Comparison of ENCODE assay signal across 21 cellular contexts in genomic region chr6:104286641-104287040, GRCh38.
DNase-seq lines count a peak whose midpoint lies in the region; TF ChIP-seq lines count a peak whose summit lies in the region.
"Had no signal": no experiment of that assay in that cellular context is flagged by ENCODE, and none has a peak within 500 bp of the region (broad histone marks: within the 10 kb centered on the region; RNA-seq: fewer than 3 reads in every experiment).

No MANE protein-coding gene starts in this region.

- H3K79me1 ChIP-seq in neuronal stem cell (ENCODE audit: low read depth, low read length) = no peaks in the 10 kb centered on the region

- WGBS in neuronal stem cell (ENCODE audit: extremely low coverage in 2 of 2, insufficient read length in 2 of 2, insufficient replicate concordance in 1 of 2), 2 donors = no CpG with 5 or more reads among the region's 1 CpG

- H3K9me3 Mint-ChIP-seq in nephron progenitor cell = no peaks in the 10 kb centered on the region
- H3K9me3 Mint-ChIP-seq: CD4-positive, alpha-beta T cell had no signal

- H4K8ac ChIP-seq in neuronal stem cell (ENCODE audit: low read depth, low read length) = no peak overlapping the region

- no peak overlapping the region for H3K4ac ChIP-seq in neuronal stem cell (ENCODE audit: low read length)

- no peak overlapping the region for H2AK5ac ChIP-seq in neuronal stem cell (ENCODE audit: low read depth, low read length)

- no peak overlapping the region for H2AFZ ChIP-seq in neuronal stem cell (ENCODE audit: low read length)

- no peak overlapping the region for H3K27ac ChIP-seq in neuronal stem cell (replicated peaks; ENCODE audit: low read length)
- H3K27ac ChIP-seq: 22Rv1, A549, C4-2B, HL-60 had no signal

- H2BK15ac ChIP-seq in neuronal stem cell (ENCODE audit: low read length) = no peak overlapping the region

- no peaks in the 10 kb centered on the region for H3K36me3 ChIP-seq in neuronal stem cell (replicated peaks in 1 of 2; ENCODE audit: control insufficient read depth in 2 of 2, insufficient read depth in 2 of 2, low read length in 2 of 2)

- H3K4me1 Mint-ChIP-seq in nephron progenitor cell = no peaks in the 10 kb centered on the region

- no peak overlapping the region for H3K23ac ChIP-seq in neuronal stem cell (ENCODE audit: low read depth, low read length, poor library complexity)

- TF ChIP-seq CTCF in nephron progenitor cell (IDR thresholded peaks at IDR 0.05) = no peak

- H3K18ac ChIP-seq in neuronal stem cell (ENCODE audit: low read length) = no peak overlapping the region

- no peak overlapping the region for H2BK120ac ChIP-seq in neuronal stem cell (ENCODE audit: low read depth, low read length)

- no peak overlapping the region for H3K4me3 Mint-ChIP-seq in nephron progenitor cell
- H3K4me3 Mint-ChIP-seq: CD4-positive, alpha-beta T cell; HFFc6 had no signal

- H3K14ac ChIP-seq in neuronal stem cell (ENCODE audit: low read length) = no peak overlapping the region

- H3K4me1 ChIP-seq in neuronal stem cell (ENCODE audit: control insufficient read depth in 2 of 2, insufficient read depth in 1 of 2, low read depth in 1 of 2, low read length in 2 of 2) = no peaks in the 10 kb centered on the region
- H3K4me1 ChIP-seq: A549 had no signal

- no peaks in the 10 kb centered on the region for H3K36me3 Mint-ChIP-seq in nephron progenitor cell (ENCODE audit: low read depth)

- no peaks in the 10 kb centered on the region for H3K9me3 ChIP-seq in neuronal stem cell (replicated peaks in 1 of 2; ENCODE audit: control insufficient read depth in 2 of 2, insufficient read depth in 1 of 2, low read depth in 1 of 2, low read length in 2 of 2)
- H3K9me3 ChIP-seq: A549 had no signal

- no peak overlapping the region for H2BK5ac ChIP-seq in neuronal stem cell (ENCODE audit: low read length)

- no peak overlapping the region for H3K4me2 ChIP-seq in neuronal stem cell (ENCODE audit: insufficient read depth, low read length, poor library complexity, severe bottlenecking)
- H3K4me2 ChIP-seq: A549 had no signal

- no peak overlapping the region for H4K91ac ChIP-seq in neuronal stem cell (ENCODE audit: low read depth, low read length, poor library complexity)

- H3K27me3 ChIP-seq in neuronal stem cell (ENCODE audit: control insufficient read depth in 3 of 3, insufficient read depth in 3 of 3, low read depth in 1 of 3, low read length in 3 of 3) = no peaks in the 10 kb centered on the region

- H3K27ac Mint-ChIP-seq in nephron progenitor cell = peak overlapping the region; percentile 6
- H3K27ac Mint-ChIP-seq: CD4-positive, alpha-beta T cell; HFFc6 had no signal

- H3K9ac ChIP-seq in neuronal stem cell (ENCODE audit: low read depth, low read length, poor library complexity) = no peak overlapping the region

- DNase-seq in NCI-H2227 treated with DMSO at 0.1 percent for 48 hours (lab: John Stamatoyannopoulos, UW) = peak; percentile 3
- DNase-seq in NCI-H2227 (lab: John Stamatoyannopoulos, UW; ENCODE audit: unreplicated experiment) = no peak
- DNase-seq in SK-N-DZ (ENCODE audit: low spot score) = peak; percentile 63
- no peak for DNase-seq in nephron progenitor cell
- DNase-seq in UCSD-AML1 (lab: John Stamatoyannopoulos, UW; ENCODE audit: unreplicated experiment) = no peak
- no peak for DNase-seq in NCI-H345 (lab: John Stamatoyannopoulos, UW)
- no peak for DNase-seq in neuronal stem cell (ENCODE audit: low spot score)
- DNase-seq: AML-193; CD4-positive, alpha-beta T cell; DMS 273 treated with DMSO at 0.1 percent for 48 hours; DMS53; DND-41; EL; GOT3; H7; HFFc6 had no signal

- H3K4me3 ChIP-seq in neuronal stem cell (ENCODE audit: low read length in 2 of 2) = no peak overlapping the region
- H3K4me3 ChIP-seq: A549, GM12878 had no signal

- peaks cover 3% of the 10 kb centered on the region for H3K27me3 Mint-ChIP-seq in nephron progenitor cell (ENCODE audit: low read depth, poor library complexity)
- H3K27me3 Mint-ChIP-seq: CD4-positive, alpha-beta T cell had no signal

- H2BK12ac ChIP-seq in neuronal stem cell (ENCODE audit: low read length) = no peak overlapping the region

Comparison
In these comparisons a context has a peak if more than half of its experiments do, and no peak if none do; other contexts are left out.
1. DNase-seq: peak in NCI-H2227 treated with DMSO at 0.1 percent for 48 hours (single experiment) and SK-N-DZ (single experiment); none in NCI-H2227 (single experiment), nephron progenitor cell (single experiment), UCSD-AML1 (single experiment), NCI-H345 (single experiment) and neuronal stem cell (single experiment).